8 cellular contexts compared by ENCODE assay signal in genomic region chr11:69296890-69297224, GRCh38. TPM values are rescaled to one million over a fixed set of nuclear protein-coding genes. Genes with fewer than 3 reads are reported as not detected.
DNase-seq lines count a peak whose midpoint lies in the region; TF ChIP-seq lines count a peak whose summit lies in the region.

No MANE protein-coding gene starts in this region.

- no TSS peak for BruUV-seq in MCF 10A (replicated peaks; lab: Mats Ljungman, UMichigan)

- peak overlapping the region; percentile 13 to 39 for H3K4me3 ChIP-seq in CD4-positive, alpha-beta memory T cell (ENCODE audit: low read length in 2 of 2)
- no peak overlapping the region for H3K4me3 ChIP-seq in HUES64 (ENCODE audit: low read length)

- no peak overlapping the region for H3K9ac ChIP-seq in HUES64 (ENCODE audit: low read depth, low read length)

- H3K4me1 ChIP-seq in CD4-positive, alpha-beta memory T cell (ENCODE audit: insufficient read depth, low read length): peaks cover 65% of the 10 kb centered on the region
- H3K4me1 ChIP-seq in HUES64 (ENCODE audit: insufficient read depth, low read length): peaks cover 3% of the 10 kb centered on the region; the same call in 1 of the 2 replicates

- 85% methylated on average over 3 of the region's 3 CpGs for WGBS in HUES64

- intact Hi-C loops in CD4-positive, alpha-beta memory T cell (cut with micrococcal nuclease): no loop called here
- intact Hi-C loops in MCF 10A (cut with micrococcal nuclease) (loop anchor here (1.0 to 5.0 kb wide), 7 partner anchors 16 to 290 kb away; no protein-coding TSS in a partner anchor), posterior vena cava (cut with DNase I) (loop anchor here in 1 of 2 donors (5.0 kb wide), 1 partner anchor 345 kb away; the partner anchor contains the start of gene CCND1)

- H3K36me3 Mint-ChIP-seq in CD4-positive, alpha-beta memory T cell: no peaks in the 10 kb centered on the region
- H3K36me3 Mint-ChIP-seq in MCF 10A (ENCODE audit: insufficient read depth, unreplicated experiment) (no peaks in the 10 kb centered on the region), nephron (ENCODE audit: low read depth) (no peaks in the 10 kb centered on the region), endothelial cell (ENCODE audit: low read depth, unreplicated experiment) (peaks cover 7% of the 10 kb centered on the region)

- DNase-seq in CD4-positive, alpha-beta memory T cell: no peak
- DNase-seq in MCF 10A (ENCODE audit: unreplicated experiment) (no peak), SIG-M5 (lab: John Stamatoyannopoulos, UW) (no peak), posterior vena cava (ENCODE audit: low spot score) (no peak), DMS53 treated with DMSO at 0.1 percent for 48 hours (lab: John Stamatoyannopoulos, UW; ENCODE audit: unreplicated experiment) (no peak), endothelial cell (ENCODE audit: low spot score) (no peak)

- H3K9me3 ChIP-seq in CD4-positive, alpha-beta memory T cell (ENCODE audit: control insufficient read depth in 1 of 2, low read length in 2 of 2): no peaks in the 10 kb centered on the region
- H3K9me3 ChIP-seq in HUES64 (ENCODE audit: insufficient read depth, low read depth, low read length): no peaks in the 10 kb centered on the region

- H3K36me3 ChIP-seq in CD4-positive, alpha-beta memory T cell (ENCODE audit: insufficient read depth, low read length): no peaks in the 10 kb centered on the region
- H3K36me3 ChIP-seq in HUES64 (ENCODE audit: insufficient read depth, low read length): no peaks in the 10 kb centered on the region

- H3K4me1 Mint-ChIP-seq in CD4-positive, alpha-beta memory T cell: peaks cover 40 to 69% (median 55%) of the 10 kb centered on the region in 4 donors
- H3K4me1 Mint-ChIP-seq in MCF 10A (ENCODE audit: insufficient read depth, unreplicated experiment): peaks cover 57% of the 10 kb centered on the region
- peaks cover 28% of the 10 kb centered on the region for H3K4me1 Mint-ChIP-seq in nephron
- peaks cover 6% of the 10 kb centered on the region for H3K4me1 Mint-ChIP-seq in endothelial cell (ENCODE audit: unreplicated experiment)

- peaks cover 0 to 3% (median 0%) of the 10 kb centered on the region in 8 donors for H3K9me3 Mint-ChIP-seq in CD4-positive, alpha-beta memory T cell
- H3K9me3 Mint-ChIP-seq in MCF 10A (ENCODE audit: unreplicated experiment) (peaks cover 7% of the 10 kb centered on the region), nephron (no peaks in the 10 kb centered on the region), endothelial cell (ENCODE audit: unreplicated experiment) (no peaks in the 10 kb centered on the region)

- CTCF ChIA-PET in CD4-positive, alpha-beta memory T cell (lab: Charles Lee; ENCODE audit: partially characterized antibody): interaction anchor here (1.0 to 1.6 kb wide), 2 partner anchors 11 to 346 kb away, joined by 3 to 4 read pairs; no protein-coding TSS in a partner anchor
- CTCF ChIA-PET in MCF 10A (lab: Yijun Ruan, JAX): interaction anchor here (0.6 to 1.4 kb wide), 5 partner anchors 39 to 1176 kb away, joined by 3 to 8 read pairs (median 3); no protein-coding TSS in a partner anchor

- H3K27ac Mint-ChIP-seq in CD4-positive, alpha-beta memory T cell: peak overlapping the region; percentile 76 to 99 (median 96)
- peak overlapping the region; percentile 81 for H3K27ac Mint-ChIP-seq in MCF 10A (ENCODE audit: low read depth, unreplicated experiment)
- H3K27ac Mint-ChIP-seq in nephron: peak overlapping the region; percentile 73 to 97 (median 89)
- no peak overlapping the region for H3K27ac Mint-ChIP-seq in endothelial cell (ENCODE audit: unreplicated experiment)

- H3K27me3 ChIP-seq in CD4-positive, alpha-beta memory T cell (ENCODE audit: insufficient read depth, low read length): no peaks in the 10 kb centered on the region
- no peaks in the 10 kb centered on the region for H3K27me3 ChIP-seq in HUES64 (ENCODE audit: insufficient read depth, low read length)

- no peaks in the 10 kb centered on the region for H3K27me3 Mint-ChIP-seq in CD4-positive, alpha-beta memory T cell
- H3K27me3 Mint-ChIP-seq in MCF 10A (ENCODE audit: insufficient read depth, unreplicated experiment): no peaks in the 10 kb centered on the region
- peaks cover 21% of the 10 kb centered on the region for H3K27me3 Mint-ChIP-seq in nephron (ENCODE audit: low read depth)
- H3K27me3 Mint-ChIP-seq in endothelial cell (ENCODE audit: unreplicated experiment): peaks cover 16% of the 10 kb centered on the region

- TF ChIP-seq CTCF in MCF 10A (IDR thresholded peaks at IDR 0.05; ENCODE audit: unreplicated experiment) (no peak), nephron (IDR thresholded peaks at IDR 0.05; ENCODE audit: unreplicated experiment in 3 of 3) (no peak), endothelial cell (IDR thresholded peaks at IDR 0.05; ENCODE audit: unreplicated experiment) (no peak)

- POLR2A ChIA-PET in CD4-positive, alpha-beta memory T cell (lab: Charles Lee; ENCODE audit: partially characterized antibody): interaction anchor here (0.6 to 2.7 kb wide), 4 partner anchors 15 to 377 kb away, joined by 3 to 13 read pairs (median 4); partner anchors contain the start of gene LTO1
- POLR2A ChIA-PET in MCF 10A (lab: Yijun Ruan, JAX): interaction anchor here (0.6 to 3.3 kb wide), 11 partner anchors 9 to 378 kb away, joined by 3 to 15 read pairs (median 7); partner anchors contain the start of gene LTO1

- H3K4me3 Mint-ChIP-seq in CD4-positive, alpha-beta memory T cell: peak overlapping the region; percentile 79 to 93 (median 86)
- H3K4me3 Mint-ChIP-seq in MCF 10A (ENCODE audit: unreplicated experiment): peak overlapping the region; percentile 32
- H3K4me3 Mint-ChIP-seq in nephron: peak overlapping the region in 2 of 3 experiments; percentile 22 to 56
- no peak overlapping the region for H3K4me3 Mint-ChIP-seq in endothelial cell (ENCODE audit: unreplicated experiment)

- no peak overlapping the region for H3K27ac ChIP-seq in CD4-positive, alpha-beta memory T cell (ENCODE audit: low read depth, low read length)
- H3K27ac ChIP-seq in HUES64 (ENCODE audit: low read depth, low read length): 0 out of 2 replicates have a peak overlapping the region, but pooled peaks have one; percentile 37

RNA-seq across cellular contexts. Expression of gene MYEOV, which starts 2.9 kb away (rescaled TPM):
- total RNA-seq in CD4-positive, alpha-beta memory T cell: not detected
- polyA plus RNA-seq in CD4-positive, alpha-beta memory T cell: not detected
- not detected for polyA plus RNA-seq in HUES64 (2013, experiment 1 of 2)
- polyA plus RNA-seq in HUES64 (2013, experiment 2 of 2): 0.76 TPM
- 0.49 TPM in 1 of 2 replicates, not detected in the other for total RNA-seq in MCF 10A (2022)
- total RNA-seq in posterior vena cava: under 1 TPM; 0.46 to 0.57 TPM
- not detected for total RNA-seq in endothelial cell (ENCODE audit: unreplicated experiment)
